ENCODE assay signal across 8 cellular contexts in the genomic region with DNA sequence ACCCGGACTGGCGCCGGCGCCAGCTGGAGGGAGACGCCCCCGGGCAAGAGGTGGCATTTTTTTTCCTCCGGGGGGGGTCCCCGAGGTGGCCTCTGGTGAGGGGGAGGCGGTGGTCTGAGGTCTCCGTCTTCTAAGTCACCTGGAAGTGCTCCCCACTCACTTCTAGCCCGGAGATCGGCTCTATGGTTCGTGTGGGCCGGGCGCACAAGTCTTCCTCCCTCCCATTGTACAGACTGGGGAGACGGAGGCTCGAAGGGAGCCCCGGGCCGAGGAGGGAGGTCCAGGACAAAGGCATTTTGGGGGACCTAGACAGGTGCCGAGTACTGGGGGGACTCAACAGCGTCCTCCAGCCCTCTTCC. TPM values are rescaled to one million over a fixed set of nuclear protein-coding genes. Genes with fewer than 3 reads are reported as not detected.
DNase-seq lines count a peak whose midpoint lies in the region; ATAC-seq and TF ChIP-seq lines count a peak whose summit lies in the region.

No MANE protein-coding gene starts in this region.

- H3K27me3 ChIP-seq in RWPE2 (ENCODE audit: insufficient read depth, poor library complexity, severe bottlenecking) = no peaks in the 10 kb centered on the region

- peak overlapping the region; percentile 73 for H3K4me3 Mint-ChIP-seq in stimulated activated memory B cell treated with anti-CD40 and anti-IgM and Interleukin-4, amounts not matched to agents 10 μg/mL and 1 μg/mL and 100 μg/mL, for 72 hours
- no peak overlapping the region for H3K4me3 Mint-ChIP-seq in glutamatergic neuron (ENCODE audit: unreplicated experiment)

- H3K27ac Mint-ChIP-seq in stimulated activated memory B cell treated with anti-CD40 and anti-IgM and Interleukin-4, amounts not matched to agents 10 μg/mL and 1 μg/mL and 100 μg/mL, for 72 hours = peak overlapping the region; percentile 17
- H3K27ac Mint-ChIP-seq in glutamatergic neuron (ENCODE audit: unreplicated experiment) = no peak overlapping the region

- H3K36me3 ChIP-seq in RWPE2 (ENCODE audit: low read depth) = peaks cover 5% of the 10 kb centered on the region; the same call in 1 of the 2 replicates

- no peaks in the 10 kb centered on the region for H3K4me1 ChIP-seq in RWPE2 (ENCODE audit: insufficient read depth, poor library complexity, severe bottlenecking)

- no peaks in the 10 kb centered on the region for H3K36me3 Mint-ChIP-seq in stimulated activated memory B cell treated with anti-CD40 and anti-IgM and Interleukin-4, amounts not matched to agents 10 μg/mL and 1 μg/mL and 100 μg/mL, for 72 hours
- no peaks in the 10 kb centered on the region for H3K36me3 Mint-ChIP-seq in glutamatergic neuron (ENCODE audit: unreplicated experiment)

- H3K27me3 Mint-ChIP-seq in stimulated activated memory B cell treated with anti-CD40 and anti-IgM and Interleukin-4, amounts not matched to agents 10 μg/mL and 1 μg/mL and 100 μg/mL, for 72 hours = peaks cover 94% of the 10 kb centered on the region
- peaks cover 22% of the 10 kb centered on the region for H3K27me3 Mint-ChIP-seq in glutamatergic neuron (ENCODE audit: unreplicated experiment)

- H3K9me3 ChIP-seq in RWPE2 (ENCODE audit: severe bottlenecking) = no peaks in the 10 kb centered on the region

- TF ChIP-seq CTCF in RWPE2 (IDR thresholded peaks at IDR 0.05; ENCODE audit: poor library complexity, severe bottlenecking) = no peak
- no peak for TF ChIP-seq CTCF in fibroblast of pulmonary artery (IDR thresholded peaks at IDR 0.05; ENCODE audit: low read length, missing control alignments)
- no peak for TF ChIP-seq CTCF in glutamatergic neuron (IDR thresholded peaks at IDR 0.05; ENCODE audit: partially characterized antibody, unreplicated experiment)

- H3K4me1 Mint-ChIP-seq in stimulated activated memory B cell treated with anti-CD40 and anti-IgM and Interleukin-4, amounts not matched to agents 10 μg/mL and 1 μg/mL and 100 μg/mL, for 72 hours = peaks cover 61% of the 10 kb centered on the region
- peaks cover 13% of the 10 kb centered on the region for H3K4me1 Mint-ChIP-seq in glutamatergic neuron (ENCODE audit: low read depth, unreplicated experiment)

- DNase-seq in NCI-H2196 treated with DMSO at 0.1 percent for 48 hours (lab: John Stamatoyannopoulos, UW; ENCODE audit: unreplicated experiment) (peak; percentile 82), NCI-H2196 (lab: John Stamatoyannopoulos, UW; ENCODE audit: unreplicated experiment) (no peak), RWPE2 (ENCODE audit: low spot score) (no peak), fibroblast of pulmonary artery (ENCODE audit: low read depth) (no peak), Ammon's horn (ENCODE audit: low spot score) (no peak), glutamatergic neuron (no peak)

- peak overlapping the region; percentile 74 for H3K4me3 ChIP-seq in RWPE2 (ENCODE audit: severe bottlenecking)
- H3K4me3 ChIP-seq in fibroblast of pulmonary artery (replicated peaks; ENCODE audit: low read depth, low read length) = peak overlapping the region; percentile 84

- ATAC-seq in RWPE2 (ENCODE audit: low read depth) = no peak
- ATAC-seq in stimulated activated memory B cell treated with anti-CD40 and anti-IgM and Interleukin-4, amounts not matched to agents 10 μg/mL and 1 μg/mL and 100 μg/mL, for 72 hours = no peak
- no peak for ATAC-seq in HG03521 (IDR thresholded peaks at IDR 0.05; ENCODE audit: unreplicated experiment)

- H3K9me3 Mint-ChIP-seq in stimulated activated memory B cell treated with anti-CD40 and anti-IgM and Interleukin-4, amounts not matched to agents 10 μg/mL and 1 μg/mL and 100 μg/mL, for 72 hours = no peaks in the 10 kb centered on the region
- peaks cover 10% of the 10 kb centered on the region for H3K9me3 Mint-ChIP-seq in glutamatergic neuron (ENCODE audit: unreplicated experiment)

- H3K27ac ChIP-seq in RWPE2 (ENCODE audit: poor library complexity, severe bottlenecking) = peak overlapping the region; percentile 30

RNA-seq across cellular contexts. Expression of gene GATA2, which starts 4.4 kb away (rescaled TPM):
- 3.6 TPM for total RNA-seq in glutamatergic neuron (ENCODE audit: unreplicated experiment)

RNA-seq across cellular contexts. Expression of gene DNAJB8, which starts 21.9 kb away (rescaled TPM):
- total RNA-seq in glutamatergic neuron (ENCODE audit: unreplicated experiment) = not detected
